In the genomic region with DNA sequence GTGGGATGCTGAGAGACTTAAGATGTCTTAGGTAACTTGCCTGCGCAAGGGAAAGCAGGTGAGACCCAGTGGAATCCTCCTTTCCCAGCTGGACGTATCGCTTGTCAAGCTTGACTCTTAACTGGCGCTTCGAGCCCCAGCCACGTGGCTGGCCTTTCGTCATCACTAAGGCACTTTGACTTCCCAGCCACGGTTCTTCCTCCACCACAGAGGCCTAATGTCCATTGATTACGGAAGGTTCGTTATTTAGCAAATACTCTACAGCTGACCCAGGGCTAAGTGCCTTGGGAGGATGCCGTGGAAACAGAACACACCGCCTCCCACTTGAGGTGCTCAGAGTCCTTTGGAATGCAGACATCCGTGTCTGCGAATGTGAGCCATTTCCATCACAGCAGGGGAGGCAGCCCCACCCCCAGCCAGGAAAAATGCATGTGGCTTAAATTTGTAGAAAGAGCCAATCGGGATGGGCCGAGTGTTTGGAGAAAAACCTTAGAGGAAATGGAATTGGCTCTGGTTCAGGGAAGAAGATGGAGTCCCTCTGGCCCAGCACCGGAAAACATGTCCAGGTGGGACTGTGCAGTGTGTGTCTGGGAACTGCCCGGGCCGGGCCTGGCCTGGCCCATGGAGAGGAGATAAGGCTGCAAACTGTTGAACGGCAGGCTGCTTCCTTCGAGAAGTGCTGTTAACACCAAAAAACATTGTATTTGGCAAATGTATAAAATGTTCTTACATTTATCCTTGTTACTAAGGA, we compare ENCODE assay signal across 8 cellular contexts.
DNase-seq lines count a peak whose midpoint lies in the region; ATAC-seq and TF ChIP-seq lines count a peak whose summit lies in the region.
"Had no signal": no experiment of that assay in that cellular context is flagged by ENCODE, and none has a peak within 500 bp of the region (broad histone marks: within the 10 kb centered on the region; RNA-seq: fewer than 3 reads in every experiment).

No MANE protein-coding gene starts in this region.

- H2BK15ac ChIP-seq in neuronal stem cell (ENCODE audit: low read length) = no peak overlapping the region

- H3K27me3 Mint-ChIP-seq in CD8-positive, alpha-beta T cell (ENCODE audit: low read depth) = no peaks in the 10 kb centered on the region
- no peaks in the 10 kb centered on the region for H3K27me3 Mint-ChIP-seq in dendritic cell treated with granulocyte-macrophage colony-stimulating factor and Interleukin-4, amounts not matched to agents 40 ng/mL and 50 ng/mL, for 4 days

- no peak overlapping the region for H2BK120ac ChIP-seq in neuronal stem cell (ENCODE audit: low read depth, low read length)

- no peak for ATAC-seq in CD8-positive, alpha-beta T cell
- no peak for ATAC-seq in GM18868 (IDR thresholded peaks at IDR 0.05; ENCODE audit: unreplicated experiment)

- H4K8ac ChIP-seq in neuronal stem cell (ENCODE audit: low read depth, low read length) = no peak overlapping the region

- peaks cover 54% of the 10 kb centered on the region for H3K4me1 Mint-ChIP-seq in CD8-positive, alpha-beta T cell (ENCODE audit: low read depth)
- peaks cover 54% of the 10 kb centered on the region for H3K4me1 Mint-ChIP-seq in dendritic cell treated with granulocyte-macrophage colony-stimulating factor and Interleukin-4, amounts not matched to agents 40 ng/mL and 50 ng/mL, for 4 days (ENCODE audit: low read depth)

- peak overlapping the region; percentile 14 for H2BK5ac ChIP-seq in neuronal stem cell (ENCODE audit: low read length)

- H3K4me3 ChIP-seq in CD8-positive, alpha-beta T cell (ENCODE audit: low read depth, low read length) = no peak overlapping the region
- H3K4me3 ChIP-seq in HL-60 (replicated peaks; ENCODE audit: insufficient read depth, low read length) (no peak overlapping the region), neuronal stem cell (ENCODE audit: low read length in 2 of 2) (no peak overlapping the region)

- no peak overlapping the region for H3K4ac ChIP-seq in neuronal stem cell (ENCODE audit: low read length)

- H2AFZ ChIP-seq in neuronal stem cell (ENCODE audit: low read length) = no peak overlapping the region

- peaks cover 33% of the 10 kb centered on the region for H3K36me3 Mint-ChIP-seq in CD8-positive, alpha-beta T cell
- H3K36me3 Mint-ChIP-seq in dendritic cell treated with granulocyte-macrophage colony-stimulating factor and Interleukin-4, amounts not matched to agents 40 ng/mL and 50 ng/mL, for 4 days (ENCODE audit: low read depth) = no peaks in the 10 kb centered on the region

- H3K4me3 Mint-ChIP-seq in CD8-positive, alpha-beta T cell = peak overlapping the region; percentile 99
- no peak overlapping the region for H3K4me3 Mint-ChIP-seq in dendritic cell treated with granulocyte-macrophage colony-stimulating factor and Interleukin-4, amounts not matched to agents 40 ng/mL and 50 ng/mL, for 4 days

- H3K79me1 ChIP-seq in neuronal stem cell (ENCODE audit: low read depth, low read length) = no peaks in the 10 kb centered on the region

- DNase-seq in CD8-positive, alpha-beta T cell = no peak
- DNase-seq in HL-60 (ENCODE audit: low read depth in 1 of 2, low spot score in 1 of 2) (peak in 1 of 2 experiments; percentile 65), neuronal stem cell (ENCODE audit: low spot score) (no peak), D341Med (ENCODE audit: low spot score) (no peak), NCI-H345 treated with DMSO at 0.1 percent for 48 hours (lab: John Stamatoyannopoulos, UW; ENCODE audit: unreplicated experiment) (no peak)

- no peak overlapping the region for H3K14ac ChIP-seq in neuronal stem cell (ENCODE audit: low read length)

- no peak overlapping the region for H2AK5ac ChIP-seq in neuronal stem cell (ENCODE audit: low read depth, low read length)

- H3K4me1 ChIP-seq in CD8-positive, alpha-beta T cell (ENCODE audit: insufficient read depth, low read length) = peaks cover 21% of the 10 kb centered on the region
- peaks cover 11 to 28% of the 10 kb centered on the region in 2 donors for H3K4me1 ChIP-seq in neuronal stem cell (ENCODE audit: control insufficient read depth in 2 of 2, insufficient read depth in 1 of 2, low read depth in 1 of 2, low read length in 2 of 2)

- H3K36me3 ChIP-seq in CD8-positive, alpha-beta T cell (ENCODE audit: insufficient read depth, low read length) = no peaks in the 10 kb centered on the region
- peaks cover 3 to 4% of the 10 kb centered on the region in 2 donors for H3K36me3 ChIP-seq in neuronal stem cell (replicated peaks in 1 of 2; ENCODE audit: control insufficient read depth in 2 of 2, insufficient read depth in 2 of 2, low read length in 2 of 2)
- H3K36me3 ChIP-seq: ascending aorta had no signal

- no peak overlapping the region for H3K27ac ChIP-seq in CD8-positive, alpha-beta T cell (ENCODE audit: low read depth, low read length)
- H3K27ac ChIP-seq in HL-60 (replicated peaks) (peak overlapping the region; percentile 75), neuronal stem cell (replicated peaks; ENCODE audit: low read length) (peak overlapping the region; percentile 19)

- peak overlapping the region; percentile 53 for H3K18ac ChIP-seq in neuronal stem cell (ENCODE audit: low read length)

- no peak overlapping the region for H4K91ac ChIP-seq in neuronal stem cell (ENCODE audit: low read depth, low read length, poor library complexity)

- H3K23ac ChIP-seq in neuronal stem cell (ENCODE audit: low read depth, low read length, poor library complexity) = no peak overlapping the region

- H3K9me3 Mint-ChIP-seq in CD8-positive, alpha-beta T cell = no peaks in the 10 kb centered on the region
- no peaks in the 10 kb centered on the region for H3K9me3 Mint-ChIP-seq in dendritic cell treated with granulocyte-macrophage colony-stimulating factor and Interleukin-4, amounts not matched to agents 40 ng/mL and 50 ng/mL, for 4 days

- TF ChIP-seq CTCF in CD8-positive, alpha-beta T cell (IDR thresholded peaks at IDR 0.05) = no peak
- no peak for TF ChIP-seq CTCF in HL-60 (IDR thresholded peaks at IDR 0.05; ENCODE audit: insufficient read depth, low read length)

- WGBS in neuronal stem cell (ENCODE audit: extremely low coverage in 2 of 2, insufficient read length in 2 of 2, insufficient replicate concordance in 1 of 2), 2 donors = no CpG with 5 or more reads among the region's 21 CpGs

- CTCF ChIA-PET in CD8-positive, alpha-beta T cell (lab: Charles Lee) = interaction anchor here (1.2 kb wide), 1 partner anchor 12 kb away, joined by 4 read pairs; no protein-coding TSS in a partner anchor

- H3K9me3 ChIP-seq in CD8-positive, alpha-beta T cell (ENCODE audit: low read length) = no peaks in the 10 kb centered on the region
- no peaks in the 10 kb centered on the region for H3K9me3 ChIP-seq in neuronal stem cell (replicated peaks in 1 of 2; ENCODE audit: control insufficient read depth in 2 of 2, insufficient read depth in 1 of 2, low read depth in 1 of 2, low read length in 2 of 2)
- H3K9me3 ChIP-seq: ascending aorta had no signal

- H3K27me3 ChIP-seq in CD8-positive, alpha-beta T cell (ENCODE audit: insufficient read depth, low read length) = no peaks in the 10 kb centered on the region
- H3K27me3 ChIP-seq in HL-60 (ENCODE audit: insufficient read depth, poor library complexity, severe bottlenecking) (no peaks in the 10 kb centered on the region), neuronal stem cell (ENCODE audit: control insufficient read depth in 3 of 3, insufficient read depth in 3 of 3, low read depth in 1 of 3, low read length in 3 of 3) (no peaks in the 10 kb centered on the region)
- H3K27me3 ChIP-seq: ascending aorta had no signal

- no peak overlapping the region for H2BK12ac ChIP-seq in neuronal stem cell (ENCODE audit: low read length)

- H3K27ac Mint-ChIP-seq in CD8-positive, alpha-beta T cell = peak overlapping the region; percentile 99
- H3K27ac Mint-ChIP-seq in dendritic cell treated with granulocyte-macrophage colony-stimulating factor and Interleukin-4, amounts not matched to agents 40 ng/mL and 50 ng/mL, for 4 days = peak overlapping the region; percentile 89

- POLR2A ChIA-PET in CD8-positive, alpha-beta T cell (lab: Charles Lee) = interaction anchor here (1.5 to 2.1 kb wide), 3 partner anchors 16 to 51 kb away, joined by 3 to 8 read pairs (median 5); no protein-coding TSS in a partner anchor

- intact Hi-C loops in CD8-positive, alpha-beta T cell (cut with DNase I, micrococcal nuclease) = loop anchor here (1.0 to 10.0 kb wide), 7 partner anchors 18 to 811 kb away; a partner anchor contains a TSS
- intact Hi-C loops in dendritic cell treated with granulocyte-macrophage colony-stimulating factor and Interleukin-4, amounts not matched to agents 40 ng/mL and 50 ng/mL, for 4 days (cut with micrococcal nuclease) = loop anchor here (10.0 kb wide), 1 partner anchor 109 kb away; no protein-coding TSS in a partner anchor

- no peak overlapping the region for H3K9ac ChIP-seq in neuronal stem cell (ENCODE audit: low read depth, low read length, poor library complexity)

- no peak overlapping the region for H3K4me2 ChIP-seq in neuronal stem cell (ENCODE audit: insufficient read depth, low read length, poor library complexity, severe bottlenecking)
